In the genomic region with DNA sequence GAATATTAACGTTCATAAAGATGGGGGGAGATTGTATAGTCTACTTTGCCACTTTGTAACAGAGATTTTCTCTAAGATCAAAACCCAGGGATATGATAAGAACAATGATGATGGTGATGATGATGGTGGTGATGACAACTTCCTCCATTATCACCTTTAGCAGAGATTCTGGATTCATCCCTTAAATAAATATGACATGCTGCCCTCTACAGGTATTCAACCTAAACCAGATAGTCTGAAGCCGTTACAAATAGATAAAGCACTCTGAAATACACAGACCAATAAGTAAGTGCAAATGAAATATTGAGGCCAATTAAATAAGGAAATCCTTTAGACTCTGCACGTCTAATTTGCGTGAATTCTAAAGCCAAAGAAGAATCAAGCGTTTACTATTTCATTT, we compare ENCODE assay signal across 10 cellular contexts.
DNase-seq lines count a peak whose midpoint lies in the region; ATAC-seq and TF ChIP-seq lines count a peak whose summit lies in the region.
"Had no signal": no experiment of that assay in that cellular context is flagged by ENCODE, and none has a peak within 500 bp of the region (broad histone marks: within the 10 kb centered on the region; RNA-seq: fewer than 3 reads in every experiment).

No MANE protein-coding gene starts in this region.

- peaks cover 76% of the 10 kb centered on the region for H3K4me1 Mint-ChIP-seq in brain
- H3K4me1 Mint-ChIP-seq in activated naive CD4-positive, alpha-beta T cell treated with anti-CD3 and anti-CD28 coated beads for 36 hours (ENCODE audit: low read depth): no peaks in the 10 kb centered on the region

- peaks cover 20% of the 10 kb centered on the region for H3K4me1 ChIP-seq in MM.1S (ENCODE audit: low read length)

- TF ChIP-seq CTCF in MM.1S (IDR thresholded peaks at IDR 0.05; ENCODE audit: low read length) (peak; percentile 32), brain (conservative IDR thresholded peaks at IDR 0.05) (peak; percentile 45 to 50), neural cell (IDR thresholded peaks at IDR 0.05; ENCODE audit: poor library complexity, severe bottlenecking) (peak; percentile 68)

- H3F3A ChIP-seq in MM.1S (ENCODE audit: insufficient read depth, low read length): no peaks in the 10 kb centered on the region; the same call in none of the 2 replicates
- H3F3A ChIP-seq in neural cell (ENCODE audit: insufficient read depth, low read length, poor library complexity, severe bottlenecking): no peaks in the 10 kb centered on the region

- peak overlapping the region in 2 of 5 experiments; percentile 61 to 68 for H3K27ac Mint-ChIP-seq in brain
- no peak overlapping the region for H3K27ac Mint-ChIP-seq in activated naive CD4-positive, alpha-beta T cell treated with anti-CD3 and anti-CD28 coated beads for 36 hours

- H2AFZ ChIP-seq in MM.1S (ENCODE audit: low read length): no peak overlapping the region
- H2AFZ ChIP-seq in neural cell (ENCODE audit: low read depth, low read length): no peak overlapping the region

- DNase-seq in Daoy (ENCODE audit: low read depth) (peak; percentile 19), MM.1S (no peak)
- no peak for DNase-seq in activated naive CD4-positive, alpha-beta T cell treated with anti-CD3 and anti-CD28 coated beads for 36 hours
- DNase-seq: effector CD4-positive, alpha-beta T cell; left lung had no signal

- H3K79me2 ChIP-seq in MM.1S (ENCODE audit: low read length) (no peaks in the 10 kb centered on the region), neural cell (replicated peaks; ENCODE audit: insufficient read depth, low read length) (no peaks in the 10 kb centered on the region)

- ATAC-seq in GM19455 (IDR thresholded peaks at IDR 0.05; ENCODE audit: unreplicated experiment): no peak
- ATAC-seq in GM21786 (IDR thresholded peaks at IDR 0.05; ENCODE audit: unreplicated experiment): no peak
- ATAC-seq in HG03469 (IDR thresholded peaks at IDR 0.05; ENCODE audit: unreplicated experiment): no peak

- no peaks in the 10 kb centered on the region for H3K9me3 Mint-ChIP-seq in brain
- no peaks in the 10 kb centered on the region for H3K9me3 Mint-ChIP-seq in activated naive CD4-positive, alpha-beta T cell treated with anti-CD3 and anti-CD28 coated beads for 36 hours

- no peaks in the 10 kb centered on the region for H3K36me3 Mint-ChIP-seq in brain
- H3K36me3 Mint-ChIP-seq in activated naive CD4-positive, alpha-beta T cell treated with anti-CD3 and anti-CD28 coated beads for 36 hours (ENCODE audit: low read depth): no peaks in the 10 kb centered on the region

- no peaks in the 10 kb centered on the region for H3K36me3 ChIP-seq in MM.1S (replicated peaks; ENCODE audit: insufficient read depth, low read length)
- H3K36me3 ChIP-seq in neural cell (ENCODE audit: insufficient read depth, low read length): no peaks in the 10 kb centered on the region
- H3K36me3 ChIP-seq: left lung had no signal

- no peaks in the 10 kb centered on the region for H4K20me1 ChIP-seq in MM.1S (ENCODE audit: insufficient read depth, low read length)
- H4K20me1 ChIP-seq in neural cell (ENCODE audit: insufficient read depth): no peaks in the 10 kb centered on the region

- CTCF ChIA-PET in activated naive CD4-positive, alpha-beta T cell treated with anti-CD3 and anti-CD28 coated beads for 36 hours (lab: Charles Lee): no interaction called here

- H3K4me2 ChIP-seq in MM.1S (ENCODE audit: low read depth, low read length) (no peak overlapping the region), neural cell (ENCODE audit: low read length) (no peak overlapping the region)

- no peaks in the 10 kb centered on the region for H3K9me3 ChIP-seq in MM.1S (replicated peaks; ENCODE audit: insufficient read depth, low read length)
- no peaks in the 10 kb centered on the region for H3K9me3 ChIP-seq in neural cell (ENCODE audit: low read length)
- H3K9me3 ChIP-seq: left lung had no signal

- no peaks in the 10 kb centered on the region for H3K27me3 ChIP-seq in MM.1S (replicated peaks; ENCODE audit: insufficient read depth, low read length)
- no peaks in the 10 kb centered on the region for H3K27me3 ChIP-seq in neural cell (ENCODE audit: insufficient read depth, low read depth, low read length)

- no peak overlapping the region for H3K4me3 Mint-ChIP-seq in brain
- H3K4me3 Mint-ChIP-seq in activated naive CD4-positive, alpha-beta T cell treated with anti-CD3 and anti-CD28 coated beads for 36 hours: no peak overlapping the region

- H3K4me3 ChIP-seq in MM.1S (ENCODE audit: low read length): no peak overlapping the region
- H3K4me3 ChIP-seq in neural cell (ENCODE audit: low read length): no peak overlapping the region
- H3K4me3 ChIP-seq: left lung had no signal

- peak; percentile 71 for TF ChIP-seq RAD21 in neural cell (conservative IDR thresholded peaks at IDR 0.05)

- TF ChIP-seq EP300 in neural cell (conservative IDR thresholded peaks at IDR 0.05; ENCODE audit: poor library complexity, severe bottlenecking): no peak

- no peaks in the 10 kb centered on the region for H3K27me3 Mint-ChIP-seq in brain
- H3K27me3 Mint-ChIP-seq in activated naive CD4-positive, alpha-beta T cell treated with anti-CD3 and anti-CD28 coated beads for 36 hours (ENCODE audit: low read depth): peaks cover 10% of the 10 kb centered on the region

- no peak overlapping the region for H3K27ac ChIP-seq in MM.1S (ENCODE audit: low read length)
- H3K27ac ChIP-seq in neural cell (ENCODE audit: low read length): no peak overlapping the region
- H3K27ac ChIP-seq: left lung had no signal

- H3K9ac ChIP-seq in MM.1S (ENCODE audit: low read length) (no peak overlapping the region), neural cell (ENCODE audit: low read length) (no peak overlapping the region)

- no peaks in the 10 kb centered on the region for H3K9me2 ChIP-seq in MM.1S (replicated peaks; ENCODE audit: insufficient read depth, low read length)
- H3K9me2 ChIP-seq in neural cell (ENCODE audit: insufficient read depth, low read length): no peaks in the 10 kb centered on the region

- intact Hi-C loops in activated naive CD4-positive, alpha-beta T cell treated with anti-CD3 and anti-CD28 coated beads for 36 hours (cut with micrococcal nuclease): no loop called here

TF ChIP-seq in neural cell, 6 proteins besides CTCF, POLR2A, EP300 and RAD21:
- no peak for TF ChIP-seq MXI1 (conservative IDR thresholded peaks at IDR 0.05; ENCODE audit: poor library complexity, severe bottlenecking)
- TF ChIP-seq SMC3 (conservative IDR thresholded peaks at IDR 0.05; ENCODE audit: poor library complexity): peak; percentile 66
- no peak for TF ChIP-seq TAF1 (IDR thresholded peaks at IDR 0.05; ENCODE audit: low read depth)
- no peak for TF ChIP-seq EZH2 (IDR thresholded peaks at IDR 0.05; ENCODE audit: borderline replicate concordance, insufficient read depth, low read length, poor library complexity, severe bottlenecking)
TF ChIP-seq in neural cell: peak in this region for 1.
